Comparison of ENCODE assay signal across 1 cellular context in the genomic region with DNA sequence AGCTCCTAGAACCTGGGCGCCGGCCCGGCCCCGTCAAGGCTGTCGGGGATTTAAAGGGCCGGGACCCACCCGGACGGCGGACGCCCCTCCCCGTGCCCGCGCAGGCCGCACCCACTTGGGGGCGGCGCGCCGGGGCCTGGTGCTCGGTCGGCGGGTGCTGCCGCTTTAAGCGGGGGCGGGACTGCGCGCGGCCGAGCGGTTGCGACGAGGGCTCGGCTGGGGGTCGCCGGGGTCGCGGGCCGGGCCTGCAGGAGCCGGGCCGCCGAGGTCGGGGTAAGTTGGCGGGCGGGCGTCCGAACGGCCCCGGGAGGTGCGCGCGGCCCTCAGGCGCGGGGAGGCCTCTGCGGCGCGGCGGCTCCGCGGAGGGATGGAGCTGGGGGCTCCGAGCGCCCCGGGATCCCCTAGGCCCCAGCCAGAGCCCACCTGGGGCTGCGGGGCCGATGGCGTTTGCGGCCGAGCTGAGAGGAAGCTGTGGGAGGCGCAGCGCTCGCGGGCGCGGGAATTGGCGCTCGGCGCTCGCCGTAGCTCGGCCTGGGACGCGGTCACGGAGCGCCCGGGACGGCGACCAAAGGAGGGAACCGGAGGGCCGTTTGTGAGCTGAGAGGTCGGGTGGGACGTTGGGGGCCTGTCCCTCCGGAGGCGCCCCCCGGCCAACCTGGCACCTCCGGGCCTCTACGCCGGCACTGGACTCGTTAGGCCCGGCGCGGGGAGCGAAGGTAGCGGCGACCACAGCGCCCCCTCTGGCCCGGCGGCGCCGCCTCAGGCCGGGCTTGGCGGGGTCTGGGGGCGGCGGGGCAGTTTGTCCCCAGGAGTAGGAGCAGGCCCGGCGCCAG.
TF ChIP-seq lines count a peak whose summit lies in the region.

Gene TRRAP, plus strand, starts transcription at position 168 of the 833 bp plus-strand sequence. CDS start 2,619 bp downstream, outside the sequence.

TF ChIP-seq in K562, 482 proteins besides CTCF, POLR2A, EP300 and RAD21 (continued from another document and continues in another):
- TF ChIP-seq THAP12 (CRISPR knock-in tag; IDR thresholded peaks at IDR 0.05): peak; percentile 97
- 0 out of 2 replicates have a peak, but pooled peaks have one; percentile 14 for TF ChIP-seq ETV1 (tag; conservative IDR thresholded peaks at IDR 0.05; ENCODE audit: low read depth)
- TF ChIP-seq ZNF764 (CRISPR knock-in tag; IDR thresholded peaks at IDR 0.05; ENCODE audit: low read depth): no peak
- peak; percentile 72 for TF ChIP-seq ZNF76 (CRISPR knock-in tag; IDR thresholded peaks at IDR 0.05; ENCODE audit: borderline replicate concordance)
- TF ChIP-seq BRCA1 (IDR thresholded peaks at IDR 0.05): no peak
- no peak for TF ChIP-seq BRCA1 (CRISPR knock-in tag; IDR thresholded peaks at IDR 0.05)
- TF ChIP-seq, protein P1, sequence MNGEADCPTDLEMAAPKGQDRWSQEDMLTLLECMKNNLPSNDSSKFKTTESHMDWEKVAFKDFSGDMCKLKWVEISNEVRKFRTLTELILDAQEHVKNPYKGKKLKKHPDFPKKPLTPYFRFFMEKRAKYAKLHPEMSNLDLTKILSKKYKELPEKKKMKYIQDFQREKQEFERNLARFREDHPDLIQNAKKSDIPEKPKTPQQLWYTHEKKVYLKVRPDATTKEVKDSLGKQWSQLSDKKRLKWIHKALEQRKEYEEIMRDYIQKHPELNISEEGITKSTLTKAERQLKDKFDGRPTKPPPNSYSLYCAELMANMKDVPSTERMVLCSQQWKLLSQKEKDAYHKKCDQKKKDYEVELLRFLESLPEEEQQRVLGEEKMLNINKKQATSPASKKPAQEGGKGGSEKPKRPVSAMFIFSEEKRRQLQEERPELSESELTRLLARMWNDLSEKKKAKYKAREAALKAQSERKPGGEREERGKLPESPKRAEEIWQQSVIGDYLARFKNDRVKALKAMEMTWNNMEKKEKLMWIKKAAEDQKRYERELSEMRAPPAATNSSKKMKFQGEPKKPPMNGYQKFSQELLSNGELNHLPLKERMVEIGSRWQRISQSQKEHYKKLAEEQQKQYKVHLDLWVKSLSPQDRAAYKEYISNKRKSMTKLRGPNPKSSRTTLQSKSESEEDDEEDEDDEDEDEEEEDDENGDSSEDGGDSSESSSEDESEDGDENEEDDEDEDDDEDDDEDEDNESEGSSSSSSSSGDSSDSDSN (IDR thresholded peaks at IDR 0.05; ENCODE audit: borderline replicate concordance in 1 of 2, low read depth in 2 of 2, low read length in 2 of 2): 0 out of 4 replicates have a peak, but pooled peaks of 1 of the 2 experiments have one; percentile 63
- peak; percentile 60 for TF ChIP-seq FUS (optimal IDR thresholded peaks at IDR 0.05; ENCODE audit: low read depth, low read length)
- TF ChIP-seq MAFF (IDR thresholded peaks at IDR 0.05; ENCODE audit: low read length): no peak
- 0 out of 2 replicates have a peak, but pooled peaks have one; percentile 21 for TF ChIP-seq ZKSCAN1 (IDR thresholded peaks at IDR 0.05; ENCODE audit: low read depth, low read length)
- peak; percentile 41; the same call in 1 of the 2 replicates for TF ChIP-seq TARDBP (IDR thresholded peaks at IDR 0.05)
- TF ChIP-seq, protein P2, sequence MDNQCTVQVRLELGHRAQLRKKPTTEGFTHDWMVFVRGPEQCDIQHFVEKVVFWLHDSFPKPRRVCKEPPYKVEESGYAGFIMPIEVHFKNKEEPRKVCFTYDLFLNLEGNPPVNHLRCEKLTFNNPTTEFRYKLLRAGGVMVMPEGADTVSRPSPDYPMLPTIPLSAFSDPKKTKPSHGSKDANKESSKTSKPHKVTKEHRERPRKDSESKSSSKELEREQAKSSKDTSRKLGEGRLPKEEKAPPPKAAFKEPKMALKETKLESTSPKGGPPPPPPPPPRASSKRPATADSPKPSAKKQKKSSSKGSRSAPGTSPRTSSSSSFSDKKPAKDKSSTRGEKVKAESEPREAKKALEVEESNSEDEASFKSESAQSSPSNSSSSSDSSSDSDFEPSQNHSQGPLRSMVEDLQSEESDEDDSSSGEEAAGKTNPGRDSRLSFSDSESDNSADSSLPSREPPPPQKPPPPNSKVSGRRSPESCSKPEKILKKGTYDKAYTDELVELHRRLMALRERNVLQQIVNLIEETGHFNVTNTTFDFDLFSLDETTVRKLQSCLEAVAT (IDR thresholded peaks at IDR 0.05): 0 out of 4 replicates have a peak, but pooled peaks of 1 of the 2 experiments have one; percentile 28
- TF ChIP-seq, protein P3, sequence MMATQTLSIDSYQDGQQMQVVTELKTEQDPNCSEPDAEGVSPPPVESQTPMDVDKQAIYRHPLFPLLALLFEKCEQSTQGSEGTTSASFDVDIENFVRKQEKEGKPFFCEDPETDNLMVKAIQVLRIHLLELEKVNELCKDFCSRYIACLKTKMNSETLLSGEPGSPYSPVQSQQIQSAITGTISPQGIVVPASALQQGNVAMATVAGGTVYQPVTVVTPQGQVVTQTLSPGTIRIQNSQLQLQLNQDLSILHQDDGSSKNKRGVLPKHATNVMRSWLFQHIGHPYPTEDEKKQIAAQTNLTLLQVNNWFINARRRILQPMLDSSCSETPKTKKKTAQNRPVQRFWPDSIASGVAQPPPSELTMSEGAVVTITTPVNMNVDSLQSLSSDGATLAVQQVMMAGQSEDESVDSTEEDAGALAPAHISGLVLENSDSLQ (IDR thresholded peaks at IDR 0.05): no peak
- TF ChIP-seq NFRKB (IDR thresholded peaks at IDR 0.05; ENCODE audit: low read depth): no peak
- TF ChIP-seq SP1 (CRISPR knock-in tag; IDR thresholded peaks at IDR 0.05): peak; percentile 42
- peak; percentile 30; the same call in 1 of the 2 replicates for TF ChIP-seq NFIC (IDR thresholded peaks at IDR 0.05)
- no peak for TF ChIP-seq NCOA4 (IDR thresholded peaks at IDR 0.05; ENCODE audit: partially characterized antibody)
- peak; percentile 76; the same call in 1 of the 2 replicates for TF ChIP-seq TOE1 (IDR thresholded peaks at IDR 0.05; ENCODE audit: borderline replicate concordance)
- TF ChIP-seq TOE1 (CRISPR knock-in tag; IDR thresholded peaks at IDR 0.05; ENCODE audit: borderline replicate concordance, low read depth): no peak
- TF ChIP-seq SIN3B (IDR thresholded peaks at IDR 0.05; ENCODE audit: low read depth): peak; percentile 85
- TF ChIP-seq KDM2B (CRISPR knock-in tag; IDR thresholded peaks at IDR 0.05): no peak
- no peak for TF ChIP-seq CCAR2 (IDR thresholded peaks at IDR 0.05; ENCODE audit: low read depth, low read length)
- TF ChIP-seq TRIM24 (IDR thresholded peaks at IDR 0.05): peak in 1 of 2 experiments; percentile 44; a peak in 2 of 4 replicates
- TF ChIP-seq ZBTB17 (CRISPR knock-in tag; IDR thresholded peaks at IDR 0.05): no peak; the same call in none of the 2 replicates
- TF ChIP-seq, protein P4, sequence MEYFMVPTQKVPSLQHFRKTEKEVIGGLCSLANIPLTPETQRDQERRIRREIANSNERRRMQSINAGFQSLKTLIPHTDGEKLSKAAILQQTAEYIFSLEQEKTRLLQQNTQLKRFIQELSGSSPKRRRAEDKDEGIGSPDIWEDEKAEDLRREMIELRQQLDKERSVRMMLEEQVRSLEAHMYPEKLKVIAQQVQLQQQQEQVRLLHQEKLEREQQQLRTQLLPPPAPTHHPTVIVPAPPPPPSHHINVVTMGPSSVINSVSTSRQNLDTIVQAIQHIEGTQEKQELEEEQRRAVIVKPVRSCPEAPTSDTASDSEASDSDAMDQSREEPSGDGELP (CRISPR knock-in tag; IDR thresholded peaks at IDR 0.05; ENCODE audit: borderline replicate concordance): peak; percentile 65
- TF ChIP-seq NR3C1 (CRISPR knock-in tag; IDR thresholded peaks at IDR 0.05): peak; percentile 69
- no peak for TF ChIP-seq GTF2A2 (tag; IDR thresholded peaks at IDR 0.05)
- no peak for TF ChIP-seq BRF1 (IDR thresholded peaks at IDR 0.05; ENCODE audit: borderline replicate concordance, extremely low read depth, insufficient read length)
- TF ChIP-seq PPARD (CRISPR knock-in tag; IDR thresholded peaks at IDR 0.05): no peak
- TF ChIP-seq ZNF174 (CRISPR knock-in tag; IDR thresholded peaks at IDR 0.05): no peak
- no peak for TF ChIP-seq NR2C2 (CRISPR knock-in tag; IDR thresholded peaks at IDR 0.05)
- peak; percentile 75 for TF ChIP-seq NR2C2 (tag; IDR thresholded peaks at IDR 0.05)
- peak; percentile 67; the same call in 1 of the 2 replicates for TF ChIP-seq ZBED1 (IDR thresholded peaks at IDR 0.05)
- TF ChIP-seq L3MBTL2 (IDR thresholded peaks at IDR 0.05): peak; percentile 39; the same call in 1 of the 2 replicates
- no peak for TF ChIP-seq NFXL1 (CRISPR knock-in tag; IDR thresholded peaks at IDR 0.05)
- TF ChIP-seq, protein P5, sequence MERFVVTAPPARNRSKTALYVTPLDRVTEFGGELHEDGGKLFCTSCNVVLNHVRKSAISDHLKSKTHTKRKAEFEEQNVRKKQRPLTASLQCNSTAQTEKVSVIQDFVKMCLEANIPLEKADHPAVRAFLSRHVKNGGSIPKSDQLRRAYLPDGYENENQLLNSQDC (CRISPR knock-in tag; IDR thresholded peaks at IDR 0.05): no peak
- peak; percentile 83; the same call in 1 of the 2 replicates for TF ChIP-seq ZFP91 (CRISPR knock-in tag; IDR thresholded peaks at IDR 0.05)
- peak; percentile 77 for TF ChIP-seq SNIP1 (IDR thresholded peaks at IDR 0.05; ENCODE audit: low read depth)
- 0 out of 4 replicates have a peak, but pooled peaks of 1 of the 2 experiments have one; percentile 74 for TF ChIP-seq MLX (CRISPR knock-in tag; conservative IDR thresholded peaks at IDR 0.05)
- TF ChIP-seq, protein P6, sequence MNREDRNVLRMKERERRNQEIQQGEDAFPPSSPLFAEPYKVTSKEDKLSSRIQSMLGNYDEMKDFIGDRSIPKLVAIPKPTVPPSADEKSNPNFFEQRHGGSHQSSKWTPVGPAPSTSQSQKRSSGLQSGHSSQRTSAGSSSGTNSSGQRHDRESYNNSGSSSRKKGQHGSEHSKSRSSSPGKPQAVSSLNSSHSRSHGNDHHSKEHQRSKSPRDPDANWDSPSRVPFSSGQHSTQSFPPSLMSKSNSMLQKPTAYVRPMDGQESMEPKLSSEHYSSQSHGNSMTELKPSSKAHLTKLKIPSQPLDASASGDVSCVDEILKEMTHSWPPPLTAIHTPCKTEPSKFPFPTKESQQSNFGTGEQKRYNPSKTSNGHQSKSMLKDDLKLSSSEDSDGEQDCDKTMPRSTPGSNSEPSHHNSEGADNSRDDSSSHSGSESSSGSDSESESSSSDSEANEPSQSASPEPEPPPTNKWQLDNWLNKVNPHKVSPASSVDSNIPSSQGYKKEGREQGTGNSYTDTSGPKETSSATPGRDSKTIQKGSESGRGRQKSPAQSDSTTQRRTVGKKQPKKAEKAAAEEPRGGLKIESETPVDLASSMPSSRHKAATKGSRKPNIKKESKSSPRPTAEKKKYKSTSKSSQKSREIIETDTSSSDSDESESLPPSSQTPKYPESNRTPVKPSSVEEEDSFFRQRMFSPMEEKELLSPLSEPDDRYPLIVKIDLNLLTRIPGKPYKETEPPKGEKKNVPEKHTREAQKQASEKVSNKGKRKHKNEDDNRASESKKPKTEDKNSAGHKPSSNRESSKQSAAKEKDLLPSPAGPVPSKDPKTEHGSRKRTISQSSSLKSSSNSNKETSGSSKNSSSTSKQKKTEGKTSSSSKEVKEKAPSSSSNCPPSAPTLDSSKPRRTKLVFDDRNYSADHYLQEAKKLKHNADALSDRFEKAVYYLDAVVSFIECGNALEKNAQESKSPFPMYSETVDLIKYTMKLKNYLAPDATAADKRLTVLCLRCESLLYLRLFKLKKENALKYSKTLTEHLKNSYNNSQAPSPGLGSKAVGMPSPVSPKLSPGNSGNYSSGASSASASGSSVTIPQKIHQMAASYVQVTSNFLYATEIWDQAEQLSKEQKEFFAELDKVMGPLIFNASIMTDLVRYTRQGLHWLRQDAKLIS (CRISPR knock-in tag; IDR thresholded peaks at IDR 0.05): peak; percentile 49; the same call in 1 of the 2 replicates
- TF ChIP-seq CREM (IDR thresholded peaks at IDR 0.05; ENCODE audit: low read depth): peak; percentile 84
- TF ChIP-seq ZNF583 (CRISPR knock-in tag; IDR thresholded peaks at IDR 0.05): peak; percentile 18; the same call in 1 of the 2 replicates
- no peak for TF ChIP-seq ELF1 (tag; IDR thresholded peaks at IDR 0.05)
- peak; percentile 99 for TF ChIP-seq ZBTB7A (IDR thresholded peaks at IDR 0.05; ENCODE audit: borderline replicate concordance, control insufficient read depth, low read depth, low read length)
- TF ChIP-seq, protein P7, sequence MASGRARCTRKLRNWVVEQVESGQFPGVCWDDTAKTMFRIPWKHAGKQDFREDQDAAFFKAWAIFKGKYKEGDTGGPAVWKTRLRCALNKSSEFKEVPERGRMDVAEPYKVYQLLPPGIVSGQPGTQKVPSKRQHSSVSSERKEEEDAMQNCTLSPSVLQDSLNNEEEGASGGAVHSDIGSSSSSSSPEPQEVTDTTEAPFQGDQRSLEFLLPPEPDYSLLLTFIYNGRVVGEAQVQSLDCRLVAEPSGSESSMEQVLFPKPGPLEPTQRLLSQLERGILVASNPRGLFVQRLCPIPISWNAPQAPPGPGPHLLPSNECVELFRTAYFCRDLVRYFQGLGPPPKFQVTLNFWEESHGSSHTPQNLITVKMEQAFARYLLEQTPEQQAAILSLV (tag; IDR thresholded peaks at IDR 0.05): no peak
- no peak for TF ChIP-seq SMARCC2 (IDR thresholded peaks at IDR 0.05; ENCODE audit: low read depth)
- TF ChIP-seq ZNF212 (CRISPR knock-in tag; IDR thresholded peaks at IDR 0.05): 0 out of 2 replicates have a peak, but pooled peaks have one; percentile 28
